Comparison of ENCODE assay signal across 7 cellular contexts in the genomic region with DNA sequence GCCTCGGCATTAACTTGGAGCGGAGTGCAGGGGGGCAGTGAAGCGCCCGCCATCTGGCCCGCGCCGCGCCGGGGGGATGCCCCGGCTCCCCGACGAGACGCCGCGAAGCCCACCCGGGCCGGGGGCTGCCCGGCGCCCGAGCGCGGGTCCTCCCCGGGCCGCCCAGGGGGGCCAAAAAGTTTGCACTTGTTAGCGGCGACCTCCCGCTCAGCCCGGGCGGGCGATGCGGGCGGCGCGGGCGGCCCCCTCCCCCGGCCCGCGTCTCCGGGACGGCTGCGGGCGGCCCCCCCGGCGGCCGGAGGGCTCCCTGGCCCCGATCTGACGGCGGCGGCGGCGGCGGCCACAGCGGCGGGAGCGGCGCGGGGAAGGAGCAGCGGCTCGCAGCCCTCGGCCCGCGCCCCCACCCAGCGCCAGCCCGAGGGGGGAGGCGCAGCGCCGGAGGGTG. TPM values are rescaled to one million over a fixed set of nuclear protein-coding genes. Genes with fewer than 3 reads are reported as not detected.
DNase-seq lines count a peak whose midpoint lies in the region; ATAC-seq, FAIRE-seq and TF ChIP-seq lines count a peak whose summit lies in the region.

A gene with protein sequence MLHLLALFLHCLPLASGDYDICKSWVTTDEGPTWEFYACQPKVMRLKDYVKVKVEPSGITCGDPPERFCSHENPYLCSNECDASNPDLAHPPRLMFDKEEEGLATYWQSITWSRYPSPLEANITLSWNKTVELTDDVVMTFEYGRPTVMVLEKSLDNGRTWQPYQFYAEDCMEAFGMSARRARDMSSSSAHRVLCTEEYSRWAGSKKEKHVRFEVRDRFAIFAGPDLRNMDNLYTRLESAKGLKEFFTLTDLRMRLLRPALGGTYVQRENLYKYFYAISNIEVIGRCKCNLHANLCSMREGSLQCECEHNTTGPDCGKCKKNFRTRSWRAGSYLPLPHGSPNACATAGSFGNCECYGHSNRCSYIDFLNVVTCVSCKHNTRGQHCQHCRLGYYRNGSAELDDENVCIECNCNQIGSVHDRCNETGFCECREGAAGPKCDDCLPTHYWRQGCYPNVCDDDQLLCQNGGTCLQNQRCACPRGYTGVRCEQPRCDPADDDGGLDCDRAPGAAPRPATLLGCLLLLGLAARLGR (plus strand): TSS at position 316 of the 445 bp plus-strand sequence. CDS start 4,774 bp downstream, outside the sequence.

- H3K4me3 Mint-ChIP-seq in activated naive CD8-positive, alpha-beta T cell treated with anti-CD3 and anti-CD28 coated beads, Interleukin-2, amount 10 ng/mL, durations not matched to agents 7 days and 5 days = peak within 1 kb of the TSS; percentile 98
- peak within 1 kb of the TSS; percentile 89 to 91 for H3K4me3 Mint-ChIP-seq in stimulated activated naive CD8-positive, alpha-beta T cell treated with anti-CD3 and anti-CD28 coated beads, Interleukin-15, amount 100 ng/mL, for 72 hours

- H3K9me3 ChIP-seq in HUES48 (ENCODE audit: control insufficient read depth, insufficient read depth, low read length) (no peaks in the 10 kb centered on the region), kidney (ENCODE audit: control insufficient read depth in 1 of 2, low read length in 2 of 2) (no peaks in the 10 kb centered on the region)

- in situ Hi-C loops in G401 (cut with HindIII; ENCODE audit: low sequenced_read_pairs) = loop anchor here (25.0 kb wide), 1 partner anchor 101 kb away; no protein-coding TSS in a partner anchor

- H3K27me3 Mint-ChIP-seq in activated naive CD8-positive, alpha-beta T cell treated with anti-CD3 and anti-CD28 coated beads, Interleukin-2, amount 10 ng/mL, durations not matched to agents 7 days and 5 days = peaks cover 52% of the 10 kb centered on the region
- H3K27me3 Mint-ChIP-seq in stimulated activated naive CD8-positive, alpha-beta T cell treated with anti-CD3 and anti-CD28 coated beads, Interleukin-15, amount 100 ng/mL, for 72 hours = peaks cover 84% of the 10 kb centered on the region

- H3K36me3 ChIP-seq in HUES48 (ENCODE audit: control insufficient read depth, insufficient read depth, low read length) (no peaks in the 10 kb centered on the region), kidney (ENCODE audit: control insufficient read depth in 1 of 2, insufficient read depth in 2 of 2, low read length in 2 of 2) (no peaks in the 10 kb centered on the region)

- no peak for FAIRE-seq in kidney (lab: Jason Lieb, UNC)

- H3K9ac ChIP-seq in HUES48 (ENCODE audit: low read depth, low read length) (no peak within 1 kb of the TSS), kidney (ENCODE audit: low read length in 2 of 2) (no peak within 1 kb of the TSS)

- peaks cover 9% of the 10 kb centered on the region for H3K4me1 Mint-ChIP-seq in activated naive CD8-positive, alpha-beta T cell treated with anti-CD3 and anti-CD28 coated beads, Interleukin-2, amount 10 ng/mL, durations not matched to agents 7 days and 5 days
- H3K4me1 Mint-ChIP-seq in stimulated activated naive CD8-positive, alpha-beta T cell treated with anti-CD3 and anti-CD28 coated beads, Interleukin-15, amount 100 ng/mL, for 72 hours = peaks cover 32% of the 10 kb centered on the region

- peak; percentile 70 for DNase-seq in activated naive CD8-positive, alpha-beta T cell treated with anti-CD3 and anti-CD28 coated beads, Interleukin-2, amount 10 ng/mL, durations not matched to agents 7 days and 5 days
- DNase-seq in kidney (no peak), G401 (ENCODE audit: low spot score) (no peak), GDM1 (lab: John Stamatoyannopoulos, UW) (no peak), NOMO-1 treated with DMSO at 0.1 percent for 48 hours (lab: John Stamatoyannopoulos, UW; ENCODE audit: unreplicated experiment) (no peak)
- no peak for DNase-seq in stimulated activated naive CD8-positive, alpha-beta T cell treated with anti-CD3 and anti-CD28 coated beads, Interleukin-15, amount 100 ng/mL, for 72 hours

- POLR2A ChIA-PET in activated naive CD8-positive, alpha-beta T cell treated with anti-CD3 and anti-CD28 coated beads, Interleukin-2, amount 10 ng/mL, durations not matched to agents 7 days and 5 days (lab: Charles Lee) = interaction anchor here (0.5 to 1.1 kb wide), 3 partner anchors 74 to 118 kb away, joined by 3 to 5 read pairs (median 3); no protein-coding TSS in a partner anchor

- H3K4me1 ChIP-seq in HUES48 (ENCODE audit: control insufficient read depth, insufficient read depth, low read length) (peaks cover 5% of the 10 kb centered on the region; the same call in 1 of the 2 replicates), kidney (ENCODE audit: control insufficient read depth in 1 of 2, insufficient read depth in 1 of 2, low read depth in 1 of 2, low read length in 2 of 2) (peaks cover 0 to 2% of the 10 kb centered on the region in 2 donors)

- peak; percentile 7 for ATAC-seq in activated naive CD8-positive, alpha-beta T cell treated with anti-CD3 and anti-CD28 coated beads, Interleukin-2, amount 10 ng/mL, durations not matched to agents 7 days and 5 days (ENCODE audit: low read depth)
- ATAC-seq in stimulated activated naive CD8-positive, alpha-beta T cell treated with anti-CD3 and anti-CD28 coated beads, Interleukin-15, amount 100 ng/mL, for 72 hours = peak; percentile 9

- intact Hi-C loops in kidney (cut with DNase I) = no loop called here

- H3K9me3 Mint-ChIP-seq in activated naive CD8-positive, alpha-beta T cell treated with anti-CD3 and anti-CD28 coated beads, Interleukin-2, amount 10 ng/mL, durations not matched to agents 7 days and 5 days = no peaks in the 10 kb centered on the region
- H3K9me3 Mint-ChIP-seq in stimulated activated naive CD8-positive, alpha-beta T cell treated with anti-CD3 and anti-CD28 coated beads, Interleukin-15, amount 100 ng/mL, for 72 hours = no peaks in the 10 kb centered on the region

- peaks cover 4% of the 10 kb centered on the region for H3K36me3 Mint-ChIP-seq in activated naive CD8-positive, alpha-beta T cell treated with anti-CD3 and anti-CD28 coated beads, Interleukin-2, amount 10 ng/mL, durations not matched to agents 7 days and 5 days

- TF ChIP-seq CTCF in kidney (IDR thresholded peaks at IDR 0.05; ENCODE audit: borderline replicate concordance, extremely low read depth, insufficient read depth) = no peak

- peaks cover 83% of the 10 kb centered on the region for H3K27me3 ChIP-seq in HUES48 (ENCODE audit: control insufficient read depth, insufficient read depth, low read length)

- peak within 1 kb of the TSS; percentile 59 for H3K4me3 ChIP-seq in HUES48 (ENCODE audit: low read depth, low read length)
- H3K4me3 ChIP-seq in kidney (ENCODE audit: low read length in 2 of 2) = peak within 1 kb of the TSS; percentile 38 to 50

- H3K27ac Mint-ChIP-seq in activated naive CD8-positive, alpha-beta T cell treated with anti-CD3 and anti-CD28 coated beads, Interleukin-2, amount 10 ng/mL, durations not matched to agents 7 days and 5 days = peak within 1 kb of the TSS; percentile 88
- peak within 1 kb of the TSS in 1 of 2 donors; percentile 85 for H3K27ac Mint-ChIP-seq in stimulated activated naive CD8-positive, alpha-beta T cell treated with anti-CD3 and anti-CD28 coated beads, Interleukin-15, amount 100 ng/mL, for 72 hours

- H3K27ac ChIP-seq in HUES48 (ENCODE audit: low read depth, low read length) (no peak within 1 kb of the TSS), kidney (ENCODE audit: low read depth in 2 of 2, low read length in 2 of 2) (no peak within 1 kb of the TSS)

RNA-seq across cellular contexts. Expression of the gene that starts here (rescaled TPM):
- 10 to 100 TPM; 10.9 to 15.6 TPM for total RNA-seq in activated naive CD8-positive, alpha-beta T cell treated with anti-CD3 and anti-CD28 coated beads, Interleukin-2, amount 10 ng/mL, durations not matched to agents 7 days and 5 days
- total RNA-seq in kidney = 2.2 TPM
- 0.54 TPM for polyA plus RNA-seq in kidney (ENCODE audit: insufficient read depth, low read depth, low replicate concordance)
- 0.14 and 0.37 TPM in 2 replicates for total RNA-seq in G401 (2014; rRNA removed; shearing (Covaris generic))
